ENCODE assay signal across 21 cellular contexts in the genomic region with DNA sequence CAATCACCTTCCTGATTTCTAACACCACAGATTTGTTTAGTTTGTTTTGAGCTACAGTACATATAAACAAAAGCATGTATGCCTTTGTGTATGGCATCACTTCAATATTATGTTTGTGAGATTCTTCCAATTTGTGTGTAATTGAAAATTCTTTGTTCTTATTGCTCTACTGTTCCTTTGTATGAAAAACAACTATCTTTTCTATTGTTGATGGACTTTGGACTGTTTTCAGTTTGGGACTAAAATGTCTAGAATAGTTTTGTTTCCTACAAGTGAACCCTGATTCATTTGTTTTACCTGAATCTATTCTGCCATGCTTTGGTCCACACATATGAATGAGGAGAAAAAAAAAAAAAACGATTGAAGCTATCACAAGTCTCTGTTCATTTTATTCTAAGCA.
"Had no signal": no experiment of that assay in that cellular context is flagged by ENCODE, and none has a peak within 500 bp of the region (broad histone marks: within the 10 kb centered on the region; RNA-seq: fewer than 3 reads in every experiment).

No MANE protein-coding gene starts in this region.

- H3K27me3 ChIP-seq: tibial artery, vagina had no signal

- H3K4me3 ChIP-seq: pancreas had no signal

- DNase-seq: cortex of kidney; dorsolateral prefrontal cortex; effector CD8-positive, alpha-beta T cell; heart left ventricle; hippocampal formation; left colon; left ventricle myocardium superior; naive thymus-derived CD4-positive, alpha-beta T cell; occipital lobe; pancreas; right cardiac atrium; stimulated activated CD4-positive, alpha-beta T cell treated with anti-CD3 and anti-CD28 coated beads, Interleukin-4, amount 100 ng/mL, for 1 hour; stimulated activated CD8-positive, alpha-beta memory T cell treated with anti-CD3 and anti-CD28 coated beads, Interleukin-4, amount 100 ng/mL, for 48 hours; stimulated activated naive CD8-positive, alpha-beta T cell treated with anti-CD3 and anti-CD28 coated beads, Interleukin-15, Interleukin-2, amounts not matched to agents 100 U/mL and 50 U/mL, for 24 hours; tibial artery; upper lobe of right lung had no signal

- H3K9me3 Mint-ChIP-seq: stimulated activated effector memory CD8-positive, alpha-beta T cell treated with anti-CD3 and anti-CD28 coated beads, Interleukin-12 subunit alpha, Interleukin-12 subunit beta, amount 100 ng/mL, for 72 hours had no signal

- ATAC-seq: esophagus mucosa; heart left ventricle; left colon; left ventricle myocardium superior; naive thymus-derived CD4-positive, alpha-beta T cell; right cardiac atrium; stimulated activated effector memory CD8-positive, alpha-beta T cell treated with anti-CD3 and anti-CD28 coated beads, Interleukin-12 subunit alpha, Interleukin-12 subunit beta, amount 100 ng/mL, for 72 hours; stimulated activated naive CD8-positive, alpha-beta T cell treated with anti-CD3 and anti-CD28 coated beads, Interleukin-15, Interleukin-2, amounts not matched to agents 100 U/mL and 50 U/mL, for 24 hours; upper lobe of right lung had no signal

- FAIRE-seq: frontal cortex had no signal

- H3K9me3 ChIP-seq: heart left ventricle, pancreas, tibial artery, upper lobe of right lung, vagina had no signal

- H3K36me3 ChIP-seq: heart left ventricle, pancreas, tibial artery, upper lobe of right lung, vagina had no signal

- H3K4me1 ChIP-seq: pancreas had no signal

- H3K27ac ChIP-seq: dorsolateral prefrontal cortex, heart left ventricle, pancreas, upper lobe of right lung, vagina had no signal

- H3K27ac Mint-ChIP-seq: progenitor cell of endocrine pancreas; stimulated activated effector memory CD8-positive, alpha-beta T cell treated with anti-CD3 and anti-CD28 coated beads, Interleukin-12 subunit alpha, Interleukin-12 subunit beta, amount 100 ng/mL, for 72 hours had no signal
